ENCODE assay signal across 1 cellular context in genomic region chr2:241354668-241355658, GRCh38.
A peak's percentile ranks its signal among the peaks of the same experiment; 100 is the strongest.
TF ChIP-seq lines count a peak whose summit lies in the region.

No MANE protein-coding gene starts in this region.

TF ChIP-seq in HepG2, 621 proteins besides CTCF, POLR2A, EP300 and RAD21 (continued from another document and continues in another):
- TF ChIP-seq ZBTB49 (CRISPR knock-in tag; IDR thresholded peaks at IDR 0.05; ENCODE audit: borderline replicate concordance) (no peak), PLRG1 (conservative IDR thresholded peaks at IDR 0.05) (no peak), KLF12 (CRISPR knock-in tag; IDR thresholded peaks at IDR 0.05; ENCODE audit: borderline replicate concordance) (no peak), ZNF879 (CRISPR knock-in tag; IDR thresholded peaks at IDR 0.05) (0 out of 2 replicates have a peak, but pooled peaks have one; percentile 66), ZBTB26 (CRISPR knock-in tag; IDR thresholded peaks at IDR 0.05; ENCODE audit: borderline replicate concordance) (no peak), CEBPZ (IDR thresholded peaks at IDR 0.05; ENCODE audit: low read length) (no peak), KDM3A (CRISPR knock-in tag; IDR thresholded peaks at IDR 0.05; ENCODE audit: low read depth) (0 out of 2 replicates have a peak, but pooled peaks have one; percentile 25), KDM4B (CRISPR knock-in tag; IDR thresholded peaks at IDR 0.05) (no peak), ZNF260 (CRISPR knock-in tag; IDR thresholded peaks at IDR 0.05; ENCODE audit: borderline replicate concordance, low read depth) (no peak), GATAD1 (CRISPR knock-in tag; IDR thresholded peaks at IDR 0.05) (0 out of 2 replicates have a peak, but pooled peaks have one; percentile 24), ARNT (IDR thresholded peaks at IDR 0.05) (no peak), HNF4A (CRISPR knock-in tag; IDR thresholded peaks at IDR 0.05) (no peak), SETDB1 (CRISPR knock-in tag; IDR thresholded peaks at IDR 0.05; ENCODE audit: borderline replicate concordance) (no peak), MTF1 (CRISPR knock-in tag; IDR thresholded peaks at IDR 0.05) (no peak), POLR2AphosphoS5 (IDR thresholded peaks at IDR 0.05; ENCODE audit: low read depth, low read length) (peak; percentile 66; the same call in 1 of the 2 replicates), ZNF569 (CRISPR knock-in tag; IDR thresholded peaks at IDR 0.05; ENCODE audit: borderline replicate concordance) (no peak), ZNF749 (CRISPR knock-in tag; IDR thresholded peaks at IDR 0.05; ENCODE audit: borderline replicate concordance) (no peak), NCOA1 (CRISPR knock-in tag; IDR thresholded peaks at IDR 0.05) (no peak), MEIS2 (CRISPR knock-in tag; IDR thresholded peaks at IDR 0.05) (0 out of 2 replicates have a peak, but pooled peaks have one; percentile 35), FOXA3 (CRISPR knock-in tag; IDR thresholded peaks at IDR 0.05) (no peak; the same call in 1 of the 2 replicates), PITX1 (CRISPR knock-in tag; IDR thresholded peaks at IDR 0.05) (peak; percentile 80), ZNF451 (CRISPR knock-in tag; IDR thresholded peaks at IDR 0.05) (peak; percentile 62; the same call in 1 of the 2 replicates), CERS6 (CRISPR knock-in tag; IDR thresholded peaks at IDR 0.05) (no peak), MLX (CRISPR knock-in tag; IDR thresholded peaks at IDR 0.05) (no peak), ZNF280B (CRISPR knock-in tag; IDR thresholded peaks at IDR 0.05; ENCODE audit: borderline replicate concordance) (peak; percentile 53; the same call in 1 of the 2 replicates), SP1 (IDR thresholded peaks at IDR 0.05) (no peak), SP1 (CRISPR knock-in tag; IDR thresholded peaks at IDR 0.05) (peak; percentile 28; the same call in 1 of the 2 replicates), ZNF331 (CRISPR knock-in tag; IDR thresholded peaks at IDR 0.05) (no peak), SSRP1 (CRISPR knock-in tag; IDR thresholded peaks at IDR 0.05) (peak; percentile 98), ZFAT (CRISPR knock-in tag; conservative IDR thresholded peaks at IDR 0.05) (no peak), HMG20B (CRISPR knock-in tag; conservative IDR thresholded peaks at IDR 0.05) (no peak), DMTF1 (CRISPR knock-in tag; IDR thresholded peaks at IDR 0.05) (no peak), NFYC (CRISPR knock-in tag; IDR thresholded peaks at IDR 0.05) (no peak), ZNF770 (CRISPR knock-in tag; IDR thresholded peaks at IDR 0.05) (peak; percentile 47), NAIF1 (CRISPR knock-in tag; IDR thresholded peaks at IDR 0.05; ENCODE audit: borderline replicate concordance) (no peak), NPAS2 (CRISPR knock-in tag; IDR thresholded peaks at IDR 0.05; ENCODE audit: borderline replicate concordance) (no peak), KDM5A (IDR thresholded peaks at IDR 0.05; ENCODE audit: borderline replicate concordance, low read length) (no peak), GABPB1 (CRISPR knock-in tag; IDR thresholded peaks at IDR 0.05) (peak; percentile 58), ZNF775 (CRISPR knock-in tag; IDR thresholded peaks at IDR 0.05; ENCODE audit: borderline replicate concordance) (no peak), FOXA1 (IDR thresholded peaks at IDR 0.05) (no peak), FOXA1 (CRISPR knock-in tag; IDR thresholded peaks at IDR 0.05) (no peak), ZNF550 (CRISPR knock-in tag; IDR thresholded peaks at IDR 0.05; ENCODE audit: borderline replicate concordance) (no peak), ZNF629 (CRISPR knock-in tag; conservative IDR thresholded peaks at IDR 0.05) (no peak), PRDM10 (CRISPR knock-in tag; IDR thresholded peaks at IDR 0.05; ENCODE audit: low read depth) (no peak), ZNF567 (CRISPR knock-in tag; IDR thresholded peaks at IDR 0.05; ENCODE audit: borderline replicate concordance) (no peak), ZNF598 (CRISPR knock-in tag; IDR thresholded peaks at IDR 0.05; ENCODE audit: borderline replicate concordance) (peak; percentile 57; the same call in 1 of the 2 replicates)
